In the genomic region with DNA sequence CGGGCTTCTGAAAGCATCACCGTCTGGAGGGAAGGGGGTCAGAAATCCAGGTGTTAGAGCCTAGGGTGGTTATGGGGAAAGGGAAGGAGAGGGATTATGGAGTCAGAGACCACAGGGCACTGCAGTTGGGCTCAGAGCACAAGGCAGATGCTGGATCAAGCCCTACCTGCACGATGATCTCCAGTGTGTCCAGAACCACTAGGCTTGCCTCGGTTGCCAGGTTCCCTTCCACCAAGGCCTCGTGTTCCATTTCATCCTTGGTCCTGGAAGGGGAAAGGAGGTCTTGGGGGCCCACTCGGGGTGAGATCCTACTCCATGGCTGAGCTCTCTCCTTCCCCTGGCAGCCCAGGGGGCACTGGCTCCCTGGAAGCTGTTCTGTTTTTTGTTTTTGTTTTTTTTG, we compare ENCODE assay signal across 43 cellular contexts. TPM values are rescaled to one million over a fixed set of nuclear protein-coding genes. Genes with fewer than 3 reads are reported as not detected.
"Had no signal": no experiment of that assay in that cellular context is flagged by ENCODE, and none has a peak within 500 bp of the region (broad histone marks: within the 10 kb centered on the region; RNA-seq: fewer than 3 reads in every experiment).

No MANE protein-coding gene starts in this region.

- H3K4me3 ChIP-seq: adrenal gland, ascending aorta, body of pancreas, breast epithelium, cardiac muscle cell had no signal

- H3K9me3 ChIP-seq: adrenal gland, ascending aorta, body of pancreas, breast epithelium had no signal

- H3K9me3 Mint-ChIP-seq: activated naive CD4-positive, alpha-beta T cell treated with anti-CD3 and anti-CD28 coated beads, Interleukin-2, amount 50 U/mL, for 24 hours; activated naive CD8-positive, alpha-beta T cell treated with anti-CD3 and anti-CD28 coated beads for 36 hours; activated T-cell treated with anti-CD3 and anti-CD28 coated beads, Interleukin-2, amount 50 U/mL, for 4 hours; activated T-helper 17 cell treated with anti-CD3 and anti-CD28 coated beads, Interleukin-2, amount 50 U/mL, for 72 hours; central memory CD8-positive, alpha-beta T cell had no signal

- H3K4me1 Mint-ChIP-seq: activated naive CD4-positive, alpha-beta T cell treated with anti-CD3 and anti-CD28 coated beads, Interleukin-2, amount 10 ng/mL, durations not matched to agents 7 days and 5 days; activated naive CD4-positive, alpha-beta T cell treated with anti-CD3 and anti-CD28 coated beads, Interleukin-2, amount 50 U/mL, for 24 hours; activated naive CD8-positive, alpha-beta T cell treated with anti-CD3 and anti-CD28 coated beads for 36 hours; activated naive CD8-positive, alpha-beta T cell treated with anti-CD3 and anti-CD28 coated beads, Interleukin-2, amount 10 ng/mL, durations not matched to agents 7 days and 5 days; activated naive CD8-positive, alpha-beta T cell treated with anti-CD3 and anti-CD28 coated beads, Interleukin-2, amount 50 U/mL, for 24 hours; brain; central memory CD8-positive, alpha-beta T cell had no signal

- H3K36me3 Mint-ChIP-seq: activated naive CD4-positive, alpha-beta T cell treated with anti-CD3 and anti-CD28 coated beads, Interleukin-2, amount 10 ng/mL, durations not matched to agents 7 days and 5 days; activated naive CD4-positive, alpha-beta T cell treated with anti-CD3 and anti-CD28 coated beads, Interleukin-2, amount 50 U/mL, for 24 hours; activated naive CD8-positive, alpha-beta T cell had no signal

- H3K27me3 Mint-ChIP-seq: brain; central memory CD8-positive, alpha-beta T cell had no signal

- FAIRE-seq: astrocyte, bronchial epithelial cell had no signal

- H3K36me3 ChIP-seq: breast epithelium, cardiac muscle cell had no signal

- DNase-seq: activated effector memory CD4-positive, alpha-beta T cell treated with anti-CD3 and anti-CD28 coated beads, Interleukin-2, amount 50 U/mL, for 16 hours; activated effector memory CD4-positive, alpha-beta T cell treated with Interleukin-2 at 50 U/mL for 16 hours; activated gamma-delta T cell; activated gamma-delta T cell treated with Interleukin-2 at 50 U/mL for 16 hours; activated naive CD4-positive, alpha-beta T cell; activated naive CD4-positive, alpha-beta T cell treated with anti-CD3 and anti-CD28 coated beads for 36 hours; activated naive CD4-positive, alpha-beta T cell treated with anti-CD3 and anti-CD28 coated beads, Interleukin-2, amount 10 ng/mL, durations not matched to agents 7 days and 5 days; activated naive CD4-positive, alpha-beta T cell treated with anti-CD3 and anti-CD28 coated beads, Interleukin-2, amount 50 U/mL, for 16 hours; activated naive CD4-positive, alpha-beta T cell treated with Interleukin-2 at 50 U/mL for 16 hours; activated naive CD8-positive, alpha-beta T cell treated with anti-CD3 and anti-CD28 coated beads for 36 hours; activated naive CD8-positive, alpha-beta T cell treated with anti-CD3 and anti-CD28 coated beads, Interleukin-2, amount 10 ng/mL, durations not matched to agents 7 days and 5 days; activated naive CD8-positive, alpha-beta T cell treated with anti-CD3 and anti-CD28 coated beads, Interleukin-2, amount 50 U/mL, for 24 hours; activated T-cell treated with anti-CD3 and anti-CD28 coated beads, Interleukin-2, amount 50 U/mL, for 1 hour; activated T-cell treated with anti-CD3 and anti-CD28 coated beads, Interleukin-2, amount 50 U/mL, for 24 hours; activated T-cell treated with anti-CD3 and anti-CD28 coated beads, Interleukin-2, amount 50 U/mL, for 4 hours; activated T-cell treated with anti-CD3 and anti-CD28 coated beads, Interleukin-2, amount 50 U/mL, for 48 hours; activated T-cell treated with anti-CD3 and anti-CD28 coated beads, Interleukin-2, amount 50 U/mL, for 72 hours; adrenal gland; amniotic stem cell; amygdala; anterior cingulate cortex; aorta; body of pancreas; brain microvascular endothelial cell; caudate nucleus; central memory CD4-positive, alpha-beta T cell; cerebellar nuclear complex had no signal

- ATAC-seq: activated naive CD4-positive, alpha-beta T cell treated with anti-CD3 and anti-CD28 coated beads, Interleukin-2, amount 50 U/mL, for 72 hours; activated naive CD8-positive, alpha-beta T cell treated with anti-CD3 and anti-CD28 coated beads, Interleukin-2, amount 50 U/mL, for 24 hours; activated T-cell treated with anti-CD3 and anti-CD28 coated beads, Interleukin-2, amount 50 U/mL, for 4 hours; activated T-cell treated with anti-CD3 and anti-CD28 coated beads, Interleukin-2, amount 50 U/mL, for 72 hours; activated T-helper 17 cell treated with anti-CD3 and anti-CD28 coated beads, Interleukin-2, amount 50 U/mL, for 72 hours; body of pancreas had no signal

- H3K4me3 Mint-ChIP-seq: activated naive CD4-positive, alpha-beta T cell treated with anti-CD3 and anti-CD28 coated beads for 36 hours; activated naive CD4-positive, alpha-beta T cell treated with anti-CD3 and anti-CD28 coated beads, Interleukin-2, amount 10 ng/mL, durations not matched to agents 7 days and 5 days; activated naive CD4-positive, alpha-beta T cell treated with anti-CD3 and anti-CD28 coated beads, Interleukin-2, amount 50 U/mL, for 24 hours; activated naive CD8-positive, alpha-beta T cell; activated naive CD8-positive, alpha-beta T cell treated with anti-CD3 and anti-CD28 coated beads for 36 hours; activated naive CD8-positive, alpha-beta T cell treated with anti-CD3 and anti-CD28 coated beads, Interleukin-2, amount 10 ng/mL, durations not matched to agents 7 days and 5 days; activated naive CD8-positive, alpha-beta T cell treated with anti-CD3 and anti-CD28 coated beads, Interleukin-2, amount 50 U/mL, for 24 hours; activated T-cell treated with anti-CD3 and anti-CD28 coated beads, Interleukin-2, amount 50 U/mL, for 24 hours; activated T-cell treated with anti-CD3 and anti-CD28 coated beads, Interleukin-2, amount 50 U/mL, for 4 hours; activated T-cell treated with anti-CD3 and anti-CD28 coated beads, Interleukin-2, amount 50 U/mL, for 72 hours; activated T-helper 1 cell treated with anti-CD3 and anti-CD28 coated beads, Interleukin-12 subunit alpha, Interleukin-12 subunit beta, Interleukin-2, Interleukin-4 antibody, amounts not matched to agents 30 ng/mL and 10 ng/mL and 1 ng/mL, durations not matched to agents 14 hours and 24 hours and 36 hours; activated T-helper 17 cell treated with anti-CD3 and anti-CD28 coated beads, Interleukin-2, amount 50 U/mL, for 72 hours; brain; central memory CD8-positive, alpha-beta T cell had no signal

- H3K27ac ChIP-seq: adrenal gland, ascending aorta, body of pancreas, brain microvascular endothelial cell, breast epithelium, cardiac muscle cell had no signal

- H3K27me3 ChIP-seq: adrenal gland, ascending aorta, body of pancreas, brain microvascular endothelial cell, breast epithelium, cardiac muscle cell had no signal

- H3K27ac Mint-ChIP-seq: activated naive CD4-positive, alpha-beta T cell treated with anti-CD3 and anti-CD28 coated beads for 36 hours; activated naive CD4-positive, alpha-beta T cell treated with anti-CD3 and anti-CD28 coated beads, Interleukin-2, amount 10 ng/mL, durations not matched to agents 7 days and 5 days; activated naive CD4-positive, alpha-beta T cell treated with anti-CD3 and anti-CD28 coated beads, Interleukin-2, amount 50 U/mL, for 24 hours; activated naive CD4-positive, alpha-beta T cell treated with anti-CD3 and anti-CD28 coated beads, Interleukin-2, amount 50 U/mL, for 72 hours; activated naive CD8-positive, alpha-beta T cell; activated naive CD8-positive, alpha-beta T cell treated with anti-CD3 and anti-CD28 coated beads for 36 hours; activated naive CD8-positive, alpha-beta T cell treated with anti-CD3 and anti-CD28 coated beads, Interleukin-2, amount 10 ng/mL, durations not matched to agents 7 days and 5 days; activated naive CD8-positive, alpha-beta T cell treated with anti-CD3 and anti-CD28 coated beads, Interleukin-2, amount 50 U/mL, for 24 hours; activated T-cell treated with anti-CD3 and anti-CD28 coated beads, Interleukin-2, amount 50 U/mL, for 24 hours; activated T-cell treated with anti-CD3 and anti-CD28 coated beads, Interleukin-2, amount 50 U/mL, for 72 hours; activated T-helper 1 cell treated with anti-CD3 and anti-CD28 coated beads, Interleukin-12 subunit alpha, Interleukin-12 subunit beta, Interleukin-2, Interleukin-4 antibody, amounts not matched to agents 30 ng/mL and 10 ng/mL and 1 ng/mL, durations not matched to agents 14 hours and 24 hours and 36 hours; activated T-helper 17 cell treated with anti-CD3 and anti-CD28 coated beads, Interleukin-2, amount 50 U/mL, for 72 hours; activated T-helper 2 cell treated with anti-CD3 and anti-CD28 coated beads, Interferon-gamma antibody, Interleukin-2, Interleukin-4, amounts not matched to agents 10 μg/mL and 5 μg/mL and 100 μg/mL, durations not matched to agents 14 hours and 24 hours and 36 hours; brain had no signal

- H3K4me1 ChIP-seq: adrenal gland, ascending aorta, body of pancreas, breast epithelium had no signal

RNA-seq across cellular contexts. Expression of a gene that starts 25.0 kb away (rescaled TPM):
- total RNA-seq: activated naive CD4-positive, alpha-beta T cell treated with anti-CD3 and anti-CD28 coated beads for 36 hours; activated naive CD4-positive, alpha-beta T cell treated with anti-CD3 and anti-CD28 coated beads, Interleukin-2, amount 50 U/mL, for 72 hours; activated naive CD8-positive, alpha-beta T cell treated with anti-CD3 and anti-CD28 coated beads for 36 hours; activated naive CD8-positive, alpha-beta T cell treated with anti-CD3 and anti-CD28 coated beads, Interleukin-2, amount 10 ng/mL, durations not matched to agents 7 days and 5 days; activated T-cell treated with anti-CD3 and anti-CD28 coated beads, Interleukin-2, amount 50 U/mL, for 4 hours; activated T-cell treated with anti-CD3 and anti-CD28 coated beads, Interleukin-2, amount 50 U/mL, for 72 hours; activated T-helper 1 cell treated with anti-CD3 and anti-CD28 coated beads, Interleukin-12 subunit alpha, Interleukin-12 subunit beta, Interleukin-2, Interleukin-4 antibody, amounts not matched to agents 30 ng/mL and 10 ng/mL and 1 ng/mL, durations not matched to agents 14 hours and 24 hours and 36 hours; activated T-helper 17 cell treated with anti-CD3 and anti-CD28 coated beads, Interleukin-2, amount 50 U/mL, for 72 hours; activated T-helper 2 cell treated with anti-CD3 and anti-CD28 coated beads, Interferon-gamma antibody, Interleukin-2, Interleukin-4, amounts not matched to agents 10 μg/mL and 5 μg/mL and 100 μg/mL, durations not matched to agents 14 hours and 24 hours and 36 hours; aorta; ascending aorta; astrocyte; body of pancreas; bronchial epithelial cell; cardiac muscle cell; cardiac septum; cerebellum; chondrocyte had no signal
